10 cellular contexts compared by ENCODE assay signal in the genomic region with DNA sequence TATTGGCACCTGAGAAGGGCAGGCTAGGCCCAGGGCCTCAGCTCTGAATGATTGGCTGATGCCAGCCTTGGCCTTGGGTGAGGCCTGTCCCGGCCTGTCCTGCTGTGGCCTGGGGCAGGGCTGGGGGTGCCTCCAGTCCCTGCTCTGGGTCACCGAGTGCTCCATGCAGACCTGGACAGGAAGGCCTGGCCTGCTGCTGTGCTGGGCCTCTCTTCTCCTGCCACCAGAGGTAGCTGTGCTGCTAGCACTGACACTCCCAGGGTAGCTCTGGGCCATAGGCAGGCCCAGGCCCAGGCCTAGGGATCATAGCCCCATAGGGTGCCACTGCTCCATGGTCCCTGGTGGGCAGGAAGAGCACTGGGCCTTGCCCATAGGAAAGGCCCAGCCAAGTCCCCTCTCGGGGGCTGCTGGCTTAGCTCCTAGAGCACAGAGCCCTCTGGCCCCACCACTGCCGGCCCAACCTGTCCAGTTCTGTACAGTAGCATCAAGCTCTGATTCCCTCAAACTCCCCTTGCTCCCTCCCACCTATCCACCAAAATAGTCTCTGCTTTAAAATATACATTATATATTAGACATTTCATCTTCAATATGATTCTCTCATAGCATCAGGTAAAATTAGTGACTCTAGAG. TPM values are rescaled to one million over a fixed set of nuclear protein-coding genes. Genes with fewer than 3 reads are reported as not detected.
DNase-seq lines count a peak whose midpoint lies in the region; ATAC-seq, FAIRE-seq and TF ChIP-seq lines count a peak whose summit lies in the region.
"Had no signal": no experiment of that assay in that cellular context is flagged by ENCODE, and none has a peak within 500 bp of the region (broad histone marks: within the 10 kb centered on the region; RNA-seq: fewer than 3 reads in every experiment).

No MANE protein-coding gene starts in this region.

- TF ChIP-seq CTCF in bronchial epithelial cell (IDR thresholded peaks at IDR 0.05; ENCODE audit: insufficient read depth, low read length, severe bottlenecking) (peak; percentile 96), lower lobe of right lung (IDR thresholded peaks at IDR 0.05) (peak; percentile 51)

- CTCF ChIA-PET in activated naive CD4-positive, alpha-beta T cell treated with anti-CD3 and anti-CD28 coated beads for 36 hours (lab: Charles Lee) = no interaction called here

- H3K4me1 ChIP-seq in lower lobe of right lung = peaks cover 19% of the 10 kb centered on the region

- no peaks in the 10 kb centered on the region for H3K4me1 Mint-ChIP-seq in activated naive CD4-positive, alpha-beta T cell treated with anti-CD3 and anti-CD28 coated beads for 36 hours (ENCODE audit: low read depth)
- H3K4me1 Mint-ChIP-seq: central memory CD8-positive, alpha-beta T cell had no signal

- no peak overlapping the region for H3K27ac Mint-ChIP-seq in activated naive CD4-positive, alpha-beta T cell treated with anti-CD3 and anti-CD28 coated beads for 36 hours

- ATAC-seq in lower lobe of right lung (peak; percentile 75 to 85), GM18519 (IDR thresholded peaks at IDR 0.05; ENCODE audit: low FRiP score, unreplicated experiment) (no peak)

- H3K9me3 Mint-ChIP-seq in activated naive CD4-positive, alpha-beta T cell treated with anti-CD3 and anti-CD28 coated beads for 36 hours = no peaks in the 10 kb centered on the region
- H3K9me3 Mint-ChIP-seq: central memory CD8-positive, alpha-beta T cell had no signal

- H3K27me3 Mint-ChIP-seq in activated naive CD4-positive, alpha-beta T cell treated with anti-CD3 and anti-CD28 coated beads for 36 hours (ENCODE audit: low read depth) = no peaks in the 10 kb centered on the region

- H3K36me3 Mint-ChIP-seq in activated naive CD4-positive, alpha-beta T cell treated with anti-CD3 and anti-CD28 coated beads for 36 hours (ENCODE audit: low read depth) = no peaks in the 10 kb centered on the region

- no peak overlapping the region for H3K4me3 Mint-ChIP-seq in activated naive CD4-positive, alpha-beta T cell treated with anti-CD3 and anti-CD28 coated beads for 36 hours
- H3K4me3 Mint-ChIP-seq: central memory CD8-positive, alpha-beta T cell had no signal

- H3K36me3 ChIP-seq in bronchial epithelial cell (ENCODE audit: control insufficient read depth, insufficient read depth, low read length) (peaks cover 2% of the 10 kb centered on the region), lower lobe of right lung (peaks cover 37% of the 10 kb centered on the region)

- no peak overlapping the region for H3K4me3 ChIP-seq in bronchial epithelial cell (ENCODE audit: low read depth, low read length)
- no peak overlapping the region for H3K4me3 ChIP-seq in lower lobe of right lung
- H3K4me3 ChIP-seq: suprapubic skin had no signal

- no peak for FAIRE-seq in bronchial epithelial cell (lab: Jason Lieb, UNC)

- H3K27me3 ChIP-seq in bronchial epithelial cell (ENCODE audit: control insufficient read depth, insufficient read depth, low read length) (no peaks in the 10 kb centered on the region), lower lobe of right lung (ENCODE audit: low read depth) (no peaks in the 10 kb centered on the region)
- H3K27me3 ChIP-seq: suprapubic skin had no signal

- peak overlapping the region; percentile 46 for H3K27ac ChIP-seq in lower lobe of right lung
- H3K27ac ChIP-seq: suprapubic skin had no signal

- intact Hi-C loops in lower lobe of right lung (cut with DNase I) = no loop called here
- intact Hi-C loops in activated naive CD4-positive, alpha-beta T cell treated with anti-CD3 and anti-CD28 coated beads for 36 hours (cut with micrococcal nuclease) = no loop called here

- DNase-seq in SHP77 (lab: John Stamatoyannopoulos, UW) (peak; percentile 46 to 50), SHP77 treated with DMSO at 0.1 percent for 48 hours (lab: John Stamatoyannopoulos, UW) (no peak), NCI-H446 treated with DMSO at 0.1 percent for 48 hours (lab: John Stamatoyannopoulos, UW) (peak; percentile 23), bronchial epithelial cell (ENCODE audit: low read depth) (peak; percentile 55), lower lobe of right lung (peak; percentile 62)
- DNase-seq in effector CD8-positive, alpha-beta T cell (lab: John Stamatoyannopoulos, UW) = no peak
- no peak for DNase-seq in activated naive CD4-positive, alpha-beta T cell treated with anti-CD3 and anti-CD28 coated beads for 36 hours

- no peaks in the 10 kb centered on the region for H3K9me3 ChIP-seq in lower lobe of right lung
- H3K9me3 ChIP-seq: suprapubic skin had no signal

RNA-seq across cellular contexts. Expression of a gene that starts 18.2 kb away (rescaled TPM):
- total RNA-seq in bronchial epithelial cell (4.7 and 5.8 TPM in 2 replicates), lower lobe of right lung (56.6 TPM)
- 10 to 100 TPM; 10.6 to 13.5 TPM for total RNA-seq in activated naive CD4-positive, alpha-beta T cell treated with anti-CD3 and anti-CD28 coated beads for 36 hours

Comparison
In these comparisons a context has a peak if more than half of its experiments do, and no peak if none do; other contexts are left out.
1. DNase-seq: peak in SHP77 (2 of 2), NCI-H446 treated with DMSO at 0.1 percent for 48 hours (single experiment), bronchial epithelial cell (single experiment) and lower lobe of right lung (single experiment); none in SHP77 treated with DMSO at 0.1 percent for 48 hours (single experiment), effector CD8-positive, alpha-beta T cell (single experiment) and activated naive CD4-positive, alpha-beta T cell treated with anti-CD3 and anti-CD28 coated beads for 36 hours (single experiment).